ENCODE assay signal across 1 cellular context in genomic region chr11:67354314-67355022, GRCh38.
A peak's percentile ranks its signal among the peaks of the same experiment; 100 is the strongest.
TF ChIP-seq lines count a peak whose summit lies in the region.

No MANE protein-coding gene starts in this region.

TF ChIP-seq in K562, 482 proteins besides CTCF, POLR2A, EP300 and RAD21 (continued from another document and continues in another):
- TF ChIP-seq RERE (CRISPR knock-in tag; IDR thresholded peaks at IDR 0.05; ENCODE audit: borderline replicate concordance): no peak
- peak; percentile 79; the same call in 1 of the 2 replicates for TF ChIP-seq ZBTB7A (IDR thresholded peaks at IDR 0.05; ENCODE audit: borderline replicate concordance, control insufficient read depth, low read depth, low read length)
- TF ChIP-seq ZNF347 (CRISPR knock-in tag; IDR thresholded peaks at IDR 0.05; ENCODE audit: low read depth): no peak
- peak; percentile 23; the same call in 1 of the 2 replicates for TF ChIP-seq BHLHE40 (IDR thresholded peaks at IDR 0.05; ENCODE audit: low read length)
- TF ChIP-seq TEAD1 (CRISPR knock-in tag; IDR thresholded peaks at IDR 0.05): peak; percentile 38 to 70; a peak in 1 of 4 replicates
- no peak for TF ChIP-seq NFRKB (IDR thresholded peaks at IDR 0.05; ENCODE audit: low read depth)
- no peak for TF ChIP-seq STAG1 (CRISPR knock-in tag; IDR thresholded peaks at IDR 0.05; ENCODE audit: borderline replicate concordance)
- TF ChIP-seq YBX1 (IDR thresholded peaks at IDR 0.05): no peak
- TF ChIP-seq VEZF1 (CRISPR knock-in tag; IDR thresholded peaks at IDR 0.05): peak; percentile 76
- TF ChIP-seq JUND (IDR thresholded peaks at IDR 0.05; ENCODE audit: borderline replicate concordance, low read depth, low read length): peak; percentile 97
- peak; percentile 94; the same call in 2 of the 3 replicates for TF ChIP-seq JUND (tag; IDR thresholded peaks at IDR 0.05; ENCODE audit: borderline replicate concordance, low read depth, low read length)
- TF ChIP-seq CBFB (CRISPR knock-in tag; IDR thresholded peaks at IDR 0.05): no peak
- TF ChIP-seq ZBTB40 (IDR thresholded peaks at IDR 0.05): no peak
- no peak for TF ChIP-seq ZBTB40 (CRISPR knock-in tag; IDR thresholded peaks at IDR 0.05)
- no peak for TF ChIP-seq COPS2 (conservative IDR thresholded peaks at IDR 0.05)
- no peak for TF ChIP-seq ZBTB8A (IDR thresholded peaks at IDR 0.05; ENCODE audit: partially characterized antibody)
- 0 out of 2 replicates have a peak, but pooled peaks have one; percentile 62 for TF ChIP-seq RNF2 (IDR thresholded peaks at IDR 0.05)
- no peak; the same call in 1 of the 2 replicates for TF ChIP-seq ZNF644 (tag; IDR thresholded peaks at IDR 0.05; ENCODE audit: low read depth)
- TF ChIP-seq TFAP4 (CRISPR knock-in tag; IDR thresholded peaks at IDR 0.05; ENCODE audit: borderline replicate concordance): peak; percentile 36
- TF ChIP-seq CREB5 (CRISPR knock-in tag; IDR thresholded peaks at IDR 0.05): no peak
- TF ChIP-seq SRF (CRISPR knock-in tag; IDR thresholded peaks at IDR 0.05): peak in 1 of 2 experiments; percentile 53; a peak in 1 of 4 replicates
- TF ChIP-seq RUNX1 (IDR thresholded peaks at IDR 0.05; ENCODE audit: low read depth): no peak
- 0 out of 2 replicates have a peak, but pooled peaks have one; percentile 64 for TF ChIP-seq KLF16 (IDR thresholded peaks at IDR 0.05)
- TF ChIP-seq NR2C2 (CRISPR knock-in tag; IDR thresholded peaks at IDR 0.05): peak; percentile 87
- TF ChIP-seq NR2C2 (tag; IDR thresholded peaks at IDR 0.05): peak; percentile 96
- no peak for TF ChIP-seq MBD1 (CRISPR knock-in tag; IDR thresholded peaks at IDR 0.05)
- no peak for TF ChIP-seq KLF10 (CRISPR knock-in tag; IDR thresholded peaks at IDR 0.05)
- peak; percentile 37; the same call in 1 of the 2 replicates for TF ChIP-seq CC2D1A (IDR thresholded peaks at IDR 0.05)
- TF ChIP-seq ZBTB26 (CRISPR knock-in tag; IDR thresholded peaks at IDR 0.05): no peak
- peak; percentile 51 for TF ChIP-seq FOS (IDR thresholded peaks at IDR 0.05; ENCODE audit: extremely low read depth, insufficient read length)
- TF ChIP-seq ATF1 (CRISPR knock-in tag; IDR thresholded peaks at IDR 0.05): no peak
- TF ChIP-seq ATF1 (tag; IDR thresholded peaks at IDR 0.05): peak; percentile 62; the same call in 1 of the 2 replicates
- no peak for TF ChIP-seq ATF7 (IDR thresholded peaks at IDR 0.05)
- peak; percentile 42; the same call in 1 of the 2 replicates for TF ChIP-seq MITF (IDR thresholded peaks at IDR 0.05)
- TF ChIP-seq HNRNPUL1 (IDR thresholded peaks at IDR 0.05; ENCODE audit: low read length): no peak
- no peak for TF ChIP-seq LARP7 (IDR thresholded peaks at IDR 0.05)
- no peak for TF ChIP-seq CGGBP1 (CRISPR knock-in tag; IDR thresholded peaks at IDR 0.05)
